ENCODE assay signal across 18 cellular contexts in genomic region chr3:31014317-31015040, GRCh38.
DNase-seq lines count a peak whose midpoint lies in the region; ATAC-seq and TF ChIP-seq lines count a peak whose summit lies in the region.
"Had no signal": no experiment of that assay in that cellular context is flagged by ENCODE, and none has a peak within 500 bp of the region (broad histone marks: within the 10 kb centered on the region; RNA-seq: fewer than 3 reads in every experiment).

No MANE protein-coding gene starts in this region.

- H3K4me3 Mint-ChIP-seq in activated CD4-positive, alpha-beta memory T cell treated with anti-CD3 and anti-CD28 coated beads for 36 hours: no peak overlapping the region
- no peak overlapping the region for H3K4me3 Mint-ChIP-seq in activated CD4-positive, alpha-beta memory T cell treated with anti-CD3 and anti-CD28 coated beads, Interleukin-2, amount 10 ng/mL, durations not matched to agents 7 days and 5 days
- no peak overlapping the region for H3K4me3 Mint-ChIP-seq in HFFc6
- H3K4me3 Mint-ChIP-seq: effector memory CD8-positive, alpha-beta T cell; neural progenitor cell had no signal

- peak; percentile 33 for DNase-seq in activated CD4-positive, alpha-beta memory T cell treated with anti-CD3 and anti-CD28 coated beads for 36 hours
- no peak for DNase-seq in activated CD4-positive, alpha-beta memory T cell treated with anti-CD3 and anti-CD28 coated beads, Interleukin-2, amount 10 ng/mL, durations not matched to agents 7 days and 5 days
- DNase-seq in HFFc6 (peak; percentile 22), astrocyte of the spinal cord (ENCODE audit: low read depth, low spot score) (peak; percentile 22), lung microvascular endothelial cell (ENCODE audit: low read depth in 2 of 2) (peak; percentile 52 to 85), ecto neural progenitor cell (ENCODE audit: low spot score) (no peak), DMS53 (lab: John Stamatoyannopoulos, UW) (no peak)
- DNase-seq: activated CD4-positive, alpha-beta T cell treated with anti-CD3 and anti-CD28 coated beads for 1 hour; effector memory CD8-positive, alpha-beta T cell; foreskin melanocyte; left colon; NCI-H1048; NCI-H524 treated with DMSO at 0.1 percent for 48 hours; stimulated activated naive CD4-positive, alpha-beta T cell had no signal

- POLR2A ChIA-PET in activated CD4-positive, alpha-beta memory T cell treated with anti-CD3 and anti-CD28 coated beads for 36 hours (lab: Charles Lee): no interaction called here
- POLR2A ChIA-PET in activated CD4-positive, alpha-beta memory T cell treated with anti-CD3 and anti-CD28 coated beads, Interleukin-2, amount 10 ng/mL, durations not matched to agents 7 days and 5 days (lab: Charles Lee): interaction anchor here (1.3 kb wide), 1 partner anchor 518 kb away, joined by 3 read pairs; the partner anchor contains the start of gene STT3B

- no peaks in the 10 kb centered on the region for H3K36me3 Mint-ChIP-seq in activated CD4-positive, alpha-beta memory T cell treated with anti-CD3 and anti-CD28 coated beads for 36 hours
- H3K36me3 Mint-ChIP-seq in activated CD4-positive, alpha-beta memory T cell treated with anti-CD3 and anti-CD28 coated beads, Interleukin-2, amount 10 ng/mL, durations not matched to agents 7 days and 5 days (ENCODE audit: low read depth): no peaks in the 10 kb centered on the region
- peaks cover 9% of the 10 kb centered on the region; the same call in 1 of the 2 replicates for H3K36me3 Mint-ChIP-seq in HFFc6 (ENCODE audit: low read depth)

- no peak overlapping the region for H3K4me3 ChIP-seq in astrocyte of the spinal cord (ENCODE audit: low read depth, low read length)
- H3K4me3 ChIP-seq: A549, K562, neural progenitor cell had no signal

- in situ Hi-C loops in astrocyte of the spinal cord (cut with HindIII; ENCODE audit: low sequenced_read_pairs): no loop called here

- no peak for TF ChIP-seq CTCF in HFFc6 (IDR thresholded peaks at IDR 0.05)
- TF ChIP-seq CTCF in astrocyte of the spinal cord (IDR thresholded peaks at IDR 0.05; ENCODE audit: low read depth, low read length): no peak

- CTCF ChIA-PET in activated CD4-positive, alpha-beta memory T cell treated with anti-CD3 and anti-CD28 coated beads for 36 hours (lab: Charles Lee): no interaction called here
- CTCF ChIA-PET in activated CD4-positive, alpha-beta memory T cell treated with anti-CD3 and anti-CD28 coated beads, Interleukin-2, amount 10 ng/mL, durations not matched to agents 7 days and 5 days (lab: Charles Lee): no interaction called here

- H3K4me1 Mint-ChIP-seq in activated CD4-positive, alpha-beta memory T cell treated with anti-CD3 and anti-CD28 coated beads for 36 hours (ENCODE audit: low read depth): peaks cover 12% of the 10 kb centered on the region
- peaks cover 6% of the 10 kb centered on the region for H3K4me1 Mint-ChIP-seq in activated CD4-positive, alpha-beta memory T cell treated with anti-CD3 and anti-CD28 coated beads, Interleukin-2, amount 10 ng/mL, durations not matched to agents 7 days and 5 days
- H3K4me1 Mint-ChIP-seq in HFFc6 (ENCODE audit: low read depth): peaks cover 45% of the 10 kb centered on the region

- ATAC-seq in GM21526 (IDR thresholded peaks at IDR 0.05; ENCODE audit: low FRiP score, unreplicated experiment): no peak
- ATAC-seq: A549, K562, left colon had no signal

- peaks cover 2% of the 10 kb centered on the region for H3K9me3 Mint-ChIP-seq in activated CD4-positive, alpha-beta memory T cell treated with anti-CD3 and anti-CD28 coated beads for 36 hours
- peaks cover 3% of the 10 kb centered on the region for H3K9me3 Mint-ChIP-seq in activated CD4-positive, alpha-beta memory T cell treated with anti-CD3 and anti-CD28 coated beads, Interleukin-2, amount 10 ng/mL, durations not matched to agents 7 days and 5 days
- peaks cover 5% of the 10 kb centered on the region; the same call in 1 of the 2 replicates for H3K9me3 Mint-ChIP-seq in HFFc6
- H3K9me3 Mint-ChIP-seq: effector memory CD8-positive, alpha-beta T cell had no signal

- intact Hi-C loops in activated CD4-positive, alpha-beta memory T cell treated with anti-CD3 and anti-CD28 coated beads for 36 hours (cut with micrococcal nuclease): no loop called here

- H3K27me3 Mint-ChIP-seq in activated CD4-positive, alpha-beta memory T cell treated with anti-CD3 and anti-CD28 coated beads for 36 hours: no peaks in the 10 kb centered on the region
- H3K27me3 Mint-ChIP-seq in activated CD4-positive, alpha-beta memory T cell treated with anti-CD3 and anti-CD28 coated beads, Interleukin-2, amount 10 ng/mL, durations not matched to agents 7 days and 5 days: no peaks in the 10 kb centered on the region
- peaks cover 2% of the 10 kb centered on the region for H3K27me3 Mint-ChIP-seq in HFFc6 (ENCODE audit: insufficient read depth)
- H3K27me3 Mint-ChIP-seq: effector memory CD8-positive, alpha-beta T cell had no signal

- H3K27ac Mint-ChIP-seq in activated CD4-positive, alpha-beta memory T cell treated with anti-CD3 and anti-CD28 coated beads for 36 hours: no peak overlapping the region
- H3K27ac Mint-ChIP-seq in activated CD4-positive, alpha-beta memory T cell treated with anti-CD3 and anti-CD28 coated beads, Interleukin-2, amount 10 ng/mL, durations not matched to agents 7 days and 5 days: no peak overlapping the region
- H3K27ac Mint-ChIP-seq in HFFc6: peak overlapping the region; percentile 79
- H3K27ac Mint-ChIP-seq: effector memory CD8-positive, alpha-beta T cell had no signal

Comparison
In these comparisons a context has a peak if more than half of its experiments do, and no peak if none do; other contexts are left out.
1. DNase-seq: peak in activated CD4-positive, alpha-beta memory T cell treated with anti-CD3 and anti-CD28 coated beads for 36 hours (single experiment), HFFc6 (single experiment), astrocyte of the spinal cord (single experiment) and lung microvascular endothelial cell (2 of 2); none in activated CD4-positive, alpha-beta memory T cell treated with anti-CD3 and anti-CD28 coated beads, Interleukin-2, amount 10 ng/mL, durations not matched to agents 7 days and 5 days (single experiment), ecto neural progenitor cell (single experiment) and DMS53 (single experiment).